ENCODE assay signal across 17 cellular contexts in the genomic region with DNA sequence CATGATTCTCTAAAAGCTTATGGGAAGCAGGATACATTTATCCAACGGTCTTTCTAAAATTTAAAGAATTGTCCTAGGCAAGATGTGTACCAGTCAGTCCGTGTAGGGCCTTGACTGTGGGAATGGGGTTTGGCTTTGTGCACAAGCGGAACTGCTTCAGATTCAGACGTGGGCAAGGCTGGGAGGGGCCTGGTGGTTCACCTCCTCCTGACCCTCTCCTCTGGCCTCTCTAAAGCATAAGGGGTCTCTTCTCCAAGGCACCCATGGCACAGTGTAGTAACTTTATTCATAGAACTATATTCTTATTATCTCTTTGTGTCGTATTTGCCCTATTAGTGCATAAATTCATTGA.
DNase-seq lines count a peak whose midpoint lies in the region; ATAC-seq, FAIRE-seq and TF ChIP-seq lines count a peak whose summit lies in the region.
"Had no signal": no experiment of that assay in that cellular context is flagged by ENCODE, and none has a peak within 500 bp of the region (broad histone marks: within the 10 kb centered on the region; RNA-seq: fewer than 3 reads in every experiment).

No MANE protein-coding gene starts in this region.

- H3K4ac ChIP-seq in H1 (replicated peaks; ENCODE audit: insufficient read length, low read depth, low read length) (no peak overlapping the region), trophoblast cell (ENCODE audit: low read depth, low read length) (no peak overlapping the region)

- ATAC-seq in GM21576 (IDR thresholded peaks at IDR 0.05; ENCODE audit: unreplicated experiment), result no peak
- ATAC-seq: GM12878 had no signal

- H3K23me2 ChIP-seq in H1 (ENCODE audit: low read depth, low read length), result no peaks in the 10 kb centered on the region

- no peak overlapping the region for H4K8ac ChIP-seq in H1 (ENCODE audit: extremely low read depth, insufficient read depth, low read length)
- no peak overlapping the region for H4K8ac ChIP-seq in trophoblast cell (ENCODE audit: low read depth, low read length)

- H3K27ac Mint-ChIP-seq in Calu3 (ENCODE audit: unreplicated experiment), result peak overlapping the region; percentile 45
- H3K27ac Mint-ChIP-seq: CD8-positive, alpha-beta memory T cell had no signal

- H4K91ac ChIP-seq in H1 (replicated peaks; ENCODE audit: insufficient read length, low read length) (no peak overlapping the region), trophoblast cell (ENCODE audit: low read depth, low read length) (no peak overlapping the region)

- H3K9me3 ChIP-seq in HUES6 (ENCODE audit: control insufficient read depth, insufficient read depth, low read depth, low read length) (no peaks in the 10 kb centered on the region), H1 (ENCODE audit: insufficient read depth in 2 of 2, low read depth in 1 of 2, low read length in 1 of 2) (peaks cover 0 to under 1% of the 10 kb centered on the region in 2 experiments; a peak in 1 of 4 replicates), trophoblast cell (ENCODE audit: insufficient read depth, low read depth, low read length) (no peaks in the 10 kb centered on the region)
- H3K9me3 ChIP-seq: BLaER1, Caco-2 had no signal

- TF ChIP-seq CTCF in Calu3 (IDR thresholded peaks at IDR 0.05; ENCODE audit: unreplicated experiment) (no peak), H1 (IDR thresholded peaks at IDR 0.05; ENCODE audit: control extremely low read depth in 1 of 3, insufficient read depth in 1 of 3, low read depth in 1 of 3, low read length in 3 of 3) (no peak)

- H3K14ac ChIP-seq in H1 (ENCODE audit: insufficient read length) (no peak overlapping the region), trophoblast cell (ENCODE audit: low read length) (no peak overlapping the region)

- no peak overlapping the region for H4K12ac ChIP-seq in trophoblast cell (ENCODE audit: low read depth, low read length)

- H3K36me3 ChIP-seq in HUES6 (ENCODE audit: control insufficient read depth, insufficient read depth, low read length), result no peaks in the 10 kb centered on the region
- H3K36me3 ChIP-seq in H1 (ENCODE audit: control insufficient read depth in 2 of 4, insufficient read depth in 4 of 4, low read length in 3 of 4), result no peaks in the 10 kb centered on the region
- H3K36me3 ChIP-seq in trophoblast cell (ENCODE audit: control insufficient read depth in 1 of 2, insufficient read depth in 2 of 2, low read length in 2 of 2), result no peaks in the 10 kb centered on the region
- H3K36me3 ChIP-seq: BLaER1 had no signal

- no peak overlapping the region for H2BK5ac ChIP-seq in H1 (ENCODE audit: low read depth, low read length)
- no peak overlapping the region for H2BK5ac ChIP-seq in trophoblast cell (ENCODE audit: low read depth, low read length, poor library complexity)

- no peak overlapping the region for H2AK5ac ChIP-seq in H1 (ENCODE audit: low read depth, low read length)
- H2AK5ac ChIP-seq in trophoblast cell (ENCODE audit: low read length), result no peak overlapping the region

- no peak for DNase-seq in Calu3
- no peak for DNase-seq in H1 (ENCODE audit: low read depth in 1 of 2, low spot score in 2 of 2)
- no peak for DNase-seq in trophoblast cell
- DNase-seq in activated gamma-delta T cell treated with Interleukin-2 at 50 U/mL for 16 hours, result no peak
- DNase-seq in DMS79 treated with DMSO at 0.1 percent for 48 hours (lab: John Stamatoyannopoulos, UW), result no peak
- DNase-seq: 8988T; AML-193; CD8-positive, alpha-beta memory T cell; DMS 273 treated with DMSO at 0.1 percent for 48 hours; IMR-90; KG1 had no signal

- no TSS peak for BruUV-seq in Calu3 (replicated peaks; lab: Mats Ljungman, UMichigan)

- H2BK120ac ChIP-seq in H1 (replicated peaks; ENCODE audit: low read depth, low read length), result no peak overlapping the region
- no peak overlapping the region for H2BK120ac ChIP-seq in trophoblast cell (ENCODE audit: insufficient read depth, low read length, poor library complexity)

- H3K27me3 ChIP-seq in HUES6 (ENCODE audit: control insufficient read depth, insufficient read depth, low read length) (no peaks in the 10 kb centered on the region), H1 (replicated peaks in 1 of 4; ENCODE audit: control insufficient read depth in 3 of 4, extremely low read depth in 1 of 4, insufficient read depth in 3 of 4, low read length in 3 of 4) (no peaks in the 10 kb centered on the region), trophoblast cell (ENCODE audit: insufficient read depth, low read length) (no peaks in the 10 kb centered on the region)
- H3K27me3 ChIP-seq: BLaER1 had no signal

- peaks cover 22% of the 10 kb centered on the region for H3K36me3 Mint-ChIP-seq in Calu3 (ENCODE audit: insufficient read depth, unreplicated experiment)
- H3K36me3 Mint-ChIP-seq: CD8-positive, alpha-beta memory T cell had no signal

- intact Hi-C loops in Calu3 (cut with micrococcal nuclease; ENCODE audit: unreplicated experiment), result no loop called here

- H3K4me2 ChIP-seq in H1 (ENCODE audit: insufficient read depth in 1 of 2, low read depth in 2 of 2, low read length in 2 of 2) (peak overlapping the region; percentile 1 to 56; a peak in 3 of 4 replicates), trophoblast cell (ENCODE audit: low read length) (no peak overlapping the region)
- H3K4me2 ChIP-seq: BLaER1 had no signal

- H3K9ac ChIP-seq in HUES6 (ENCODE audit: low read length), result no peak overlapping the region
- no peak overlapping the region; a peak in 1 of 7 replicates for H3K9ac ChIP-seq in H1 (replicated peaks in 1 of 4; ENCODE audit: extremely low read depth in 1 of 4, low read depth in 3 of 4, low read length in 3 of 4)
- no peak overlapping the region for H3K9ac ChIP-seq in trophoblast cell (ENCODE audit: low read length)
- H3K9ac ChIP-seq: BLaER1 had no signal

- TF ChIP-seq POLR2A in H1 (IDR thresholded peaks at IDR 0.05; ENCODE audit: control extremely low read depth in 1 of 2, low read depth in 2 of 2, low read length in 2 of 2), result no peak

- no peak overlapping the region for H3K4me3 ChIP-seq in HUES6 (ENCODE audit: low read depth, low read length)
- H3K4me3 ChIP-seq in H1 (ENCODE audit: extremely low read depth in 1 of 4, insufficient read depth in 2 of 4, low read depth in 3 of 4, low read length in 4 of 4), result no peak overlapping the region
- no peak overlapping the region for H3K4me3 ChIP-seq in trophoblast cell (ENCODE audit: low read depth, low read length)
- H3K4me3 ChIP-seq: BLaER1, GM12878 had no signal

- H3K79me1 ChIP-seq in H1 (ENCODE audit: low read depth, low read length) (no peaks in the 10 kb centered on the region), trophoblast cell (ENCODE audit: low read length) (no peaks in the 10 kb centered on the region)

- H3K79me2 ChIP-seq in H1 (ENCODE audit: control insufficient read depth in 1 of 2, insufficient read depth in 2 of 2, low read length in 2 of 2) (no peaks in the 10 kb centered on the region), trophoblast cell (ENCODE audit: control insufficient read depth, insufficient read depth, low read length, poor library complexity) (no peaks in the 10 kb centered on the region)

- POLR2A ChIA-PET in H1 (lab: Charles Lee; ENCODE audit: partially characterized antibody), result interaction anchor here (1.1 kb wide), 1 partner anchor 256 kb away, joined by 3 read pairs; no protein-coding TSS in a partner anchor

- CTCF ChIA-PET in Calu3 (lab: Charles Lee), result no interaction called here
- CTCF ChIA-PET in H1 (lab: Charles Lee; ENCODE audit: partially characterized antibody), result interaction anchor here (0.6 to 1.3 kb wide), 3 partner anchors 25 to 281 kb away, joined by 3 to 4 read pairs (median 4); no protein-coding TSS in a partner anchor

- no peak overlapping the region for H2BK20ac ChIP-seq in H1 (ENCODE audit: low read length)

- H2BK15ac ChIP-seq in H1 (ENCODE audit: low read length), result no peak overlapping the region

- H2AFZ ChIP-seq in H1 (ENCODE audit: low read length) (no peak overlapping the region), trophoblast cell (ENCODE audit: insufficient read depth, low read length, poor library complexity) (no peak overlapping the region)

- no peaks in the 10 kb centered on the region for H3K27me3 Mint-ChIP-seq in Calu3 (ENCODE audit: unreplicated experiment)

- H3K4me1 ChIP-seq in HUES6 (ENCODE audit: control insufficient read depth, insufficient read depth, low read length), result peaks cover 30% of the 10 kb centered on the region
- peaks cover 0 to 16% (median 2%) of the 10 kb centered on the region in 4 experiments; a peak in 3 of 7 replicates for H3K4me1 ChIP-seq in H1 (replicated peaks in 1 of 4; ENCODE audit: control insufficient read depth in 3 of 4, insufficient read depth in 4 of 4, low read length in 3 of 4)
- peaks cover 0 to 2% of the 10 kb centered on the region in 2 experiments for H3K4me1 ChIP-seq in trophoblast cell (ENCODE audit: control insufficient read depth in 1 of 2, insufficient read depth in 2 of 2, low read length in 2 of 2)
- H3K4me1 ChIP-seq: BLaER1 had no signal

- no peak for TF ChIP-seq EP300 in H1 (IDR thresholded peaks at IDR 0.05; ENCODE audit: borderline replicate concordance in 1 of 2, low read depth in 2 of 2, low read length in 2 of 2)

- peak overlapping the region; percentile 65 for H4K5ac ChIP-seq in H1 (ENCODE audit: insufficient read length, low read depth, low read length)

- no peak for FAIRE-seq in H1 (lab: Jason Lieb, UNC)
- FAIRE-seq: GM12878, HTR-8/SVneo had no signal

- no peaks in the 10 kb centered on the region for H3K9me3 Mint-ChIP-seq in Calu3 (ENCODE audit: low read depth, unreplicated experiment)

- WGBS in H1 (ENCODE audit: extremely low coverage in 1 of 2, insufficient coverage in 1 of 2, insufficient read length in 1 of 2, insufficient replicate concordance in 2 of 2, low coverage in 1 of 2, low lambda C conversion rate in 2 of 2, missing lambda C conversion rate in 1 of 2), 2 experiments, result 47% methylated on average over 5 of the region's 5 CpGs; no CpG with 5 or more reads in 1 of the 2 experiments
- no CpG with 5 or more reads among the region's 5 CpGs for WGBS in trophoblast cell (ENCODE audit: extremely low coverage, insufficient coverage, insufficient read length)

- H3K4me3 Mint-ChIP-seq in Calu3 (ENCODE audit: low read depth, unreplicated experiment), result no peak overlapping the region
- H3K4me3 Mint-ChIP-seq: CD8-positive, alpha-beta memory T cell had no signal

- no peak for TF ChIP-seq RAD21 in H1 (IDR thresholded peaks at IDR 0.05 in 1 of 2, conservative IDR thresholded peaks at IDR 0.05 in 1 of 2; ENCODE audit: low read depth in 2 of 2, low read length in 2 of 2)

- H4K20me1 ChIP-seq in H1 (replicated peaks in 1 of 2; ENCODE audit: control insufficient read depth in 1 of 2, insufficient read depth in 2 of 2, low read length in 2 of 2), result no peaks in the 10 kb centered on the region
- H4K20me1 ChIP-seq: BLaER1 had no signal

- peaks cover 16% of the 10 kb centered on the region for H3K4me1 Mint-ChIP-seq in Calu3 (ENCODE audit: low read depth, unreplicated experiment)
- H3K4me1 Mint-ChIP-seq: CD8-positive, alpha-beta memory T cell had no signal

- H3K23ac ChIP-seq in H1 (ENCODE audit: insufficient read length), result no peak overlapping the region
- H3K23ac ChIP-seq in trophoblast cell (ENCODE audit: low read length), result no peak overlapping the region

- peak overlapping the region; percentile 72 for H3K27ac ChIP-seq in HUES6 (ENCODE audit: low read depth, low read length)
- no peak overlapping the region for H3K27ac ChIP-seq in H1 (ENCODE audit: low read depth, low read length)
- H3K27ac ChIP-seq in trophoblast cell (ENCODE audit: low read depth, low read length), result no peak overlapping the region
- H3K27ac ChIP-seq: BLaER1 had no signal

- no peak overlapping the region for H2BK12ac ChIP-seq in H1 (ENCODE audit: low read depth, low read length)
- peak overlapping the region; percentile 55 for H2BK12ac ChIP-seq in trophoblast cell (ENCODE audit: low read length)

- no peak overlapping the region for H3K56ac ChIP-seq in H1 (replicated peaks; ENCODE audit: insufficient read length, low read depth, low read length)

- H3K18ac ChIP-seq in H1 (ENCODE audit: extremely low read depth, low read length), result no peak overlapping the region; the same call in 1 of the 2 replicates
- no peak overlapping the region for H3K18ac ChIP-seq in trophoblast cell (ENCODE audit: low read length)
